In the genomic region with DNA sequence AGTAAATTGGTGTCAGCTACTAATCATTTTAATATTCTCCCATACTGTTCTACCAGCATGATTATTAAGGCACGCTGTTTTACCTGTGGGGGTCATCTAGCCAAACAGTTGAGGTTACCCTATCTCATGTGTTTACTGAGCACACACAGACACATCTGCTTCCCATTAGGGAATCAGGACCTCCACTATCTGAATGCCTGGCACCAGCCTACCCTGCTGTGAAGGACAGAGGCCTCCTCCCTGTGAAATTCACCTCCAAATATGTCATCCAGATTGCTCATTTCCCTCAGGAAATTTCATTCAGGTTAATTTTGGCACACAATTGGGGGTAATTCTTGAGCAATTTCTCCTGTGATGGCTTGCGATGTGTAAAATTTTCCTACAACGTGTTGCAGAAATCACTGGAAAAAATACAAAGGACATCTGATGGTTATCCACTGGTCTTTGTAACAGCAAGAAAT, we compare ENCODE assay signal across 20 cellular contexts.
DNase-seq lines count a peak whose midpoint lies in the region; ATAC-seq and TF ChIP-seq lines count a peak whose summit lies in the region.
"Had no signal": no experiment of that assay in that cellular context is flagged by ENCODE, and none has a peak within 500 bp of the region (broad histone marks: within the 10 kb centered on the region; RNA-seq: fewer than 3 reads in every experiment).

No MANE protein-coding gene starts in this region.

- H3K9me3 Mint-ChIP-seq in stimulated activated naive B cell treated with anti-CD40 and anti-IgM and Interleukin-4, amounts not matched to agents 10 μg/mL and 1 μg/mL and 100 μg/mL, for 72 hours: no peaks in the 10 kb centered on the region
- no peaks in the 10 kb centered on the region for H3K9me3 Mint-ChIP-seq in activated T-helper 17 cell treated with anti-CD3 and anti-CD28 coated beads, Interleukin-2, amount 50 U/mL, for 72 hours

- ATAC-seq in GM19397 (IDR thresholded peaks at IDR 0.05; ENCODE audit: unreplicated experiment): no peak
- ATAC-seq in stimulated activated naive B cell treated with anti-CD40 and anti-IgM and Interleukin-4, amounts not matched to agents 10 μg/mL and 1 μg/mL and 100 μg/mL, for 72 hours (replicated peaks): no peak
- ATAC-seq in activated T-helper 17 cell treated with anti-CD3 and anti-CD28 coated beads, Interleukin-2, amount 50 U/mL, for 72 hours (replicated peaks): no peak
- ATAC-seq: left lung had no signal

- no peaks in the 10 kb centered on the region for H3K4me1 Mint-ChIP-seq in stimulated activated naive B cell treated with anti-CD40 and anti-IgM and Interleukin-4, amounts not matched to agents 10 μg/mL and 1 μg/mL and 100 μg/mL, for 72 hours
- H3K4me1 Mint-ChIP-seq in activated T-helper 17 cell treated with anti-CD3 and anti-CD28 coated beads, Interleukin-2, amount 50 U/mL, for 72 hours: no peaks in the 10 kb centered on the region
- H3K4me1 Mint-ChIP-seq: B cell had no signal

- H3K4me1 ChIP-seq in breast epithelium: peaks cover 0 to 3% of the 10 kb centered on the region in 2 donors
- H3K4me1 ChIP-seq in right atrium auricular region: peaks cover 0 to 36% of the 10 kb centered on the region in 2 donors
- H3K4me1 ChIP-seq in spleen: no peaks in the 10 kb centered on the region
- H3K4me1 ChIP-seq: left lung, Peyer's patch had no signal

- intact Hi-C loops in breast epithelium (cut with DNase I; ENCODE audit: low total_unique reads): no loop called here
- intact Hi-C loops in spleen (cut with DNase I; ENCODE audit: low total_unique reads): no loop called here

- no peaks in the 10 kb centered on the region for H3K36me3 Mint-ChIP-seq in stimulated activated naive B cell treated with anti-CD40 and anti-IgM and Interleukin-4, amounts not matched to agents 10 μg/mL and 1 μg/mL and 100 μg/mL, for 72 hours
- H3K36me3 Mint-ChIP-seq in activated T-helper 17 cell treated with anti-CD3 and anti-CD28 coated beads, Interleukin-2, amount 50 U/mL, for 72 hours (ENCODE audit: low read depth): no peaks in the 10 kb centered on the region

- peaks cover 8 to 15% of the 10 kb centered on the region in 2 donors for H3K27me3 Mint-ChIP-seq in stimulated activated naive B cell treated with anti-CD40 and anti-IgM and Interleukin-4, amounts not matched to agents 10 μg/mL and 1 μg/mL and 100 μg/mL, for 72 hours
- peaks cover 13% of the 10 kb centered on the region for H3K27me3 Mint-ChIP-seq in activated T-helper 17 cell treated with anti-CD3 and anti-CD28 coated beads, Interleukin-2, amount 50 U/mL, for 72 hours

- WGBS in spleen, 5 donors: 66 to 85% (median 80%) methylated on average over 3 of the region's 3 CpGs

- H3K4me3 ChIP-seq in breast epithelium: no peak overlapping the region
- no peak overlapping the region for H3K4me3 ChIP-seq in right atrium auricular region
- no peak overlapping the region for H3K4me3 ChIP-seq in spleen
- H3K4me3 ChIP-seq: left lung, Peyer's patch had no signal

- no peak overlapping the region for H3K27ac Mint-ChIP-seq in stimulated activated naive B cell treated with anti-CD40 and anti-IgM and Interleukin-4, amounts not matched to agents 10 μg/mL and 1 μg/mL and 100 μg/mL, for 72 hours
- no peak overlapping the region for H3K27ac Mint-ChIP-seq in activated T-helper 17 cell treated with anti-CD3 and anti-CD28 coated beads, Interleukin-2, amount 50 U/mL, for 72 hours
- H3K27ac Mint-ChIP-seq: B cell had no signal

- H3K36me3 ChIP-seq in breast epithelium (no peaks in the 10 kb centered on the region), right atrium auricular region (no peaks in the 10 kb centered on the region), spleen (no peaks in the 10 kb centered on the region)
- H3K36me3 ChIP-seq: left lung, Peyer's patch had no signal

- TF ChIP-seq CTCF in breast epithelium (IDR thresholded peaks at IDR 0.05): no peak
- no peak for TF ChIP-seq CTCF in right atrium auricular region (IDR thresholded peaks at IDR 0.05)
- no peak for TF ChIP-seq CTCF in spleen (IDR thresholded peaks at IDR 0.05 in 8 of 11, conservative IDR thresholded peaks at IDR 0.05 in 3 of 11)

- H3K9me3 ChIP-seq in breast epithelium: no peaks in the 10 kb centered on the region
- no peaks in the 10 kb centered on the region for H3K9me3 ChIP-seq in right atrium auricular region
- H3K9me3 ChIP-seq in spleen: no peaks in the 10 kb centered on the region
- H3K9me3 ChIP-seq: left lung, Peyer's patch had no signal

- H3K4me3 Mint-ChIP-seq in stimulated activated naive B cell treated with anti-CD40 and anti-IgM and Interleukin-4, amounts not matched to agents 10 μg/mL and 1 μg/mL and 100 μg/mL, for 72 hours: no peak overlapping the region
- no peak overlapping the region for H3K4me3 Mint-ChIP-seq in activated T-helper 17 cell treated with anti-CD3 and anti-CD28 coated beads, Interleukin-2, amount 50 U/mL, for 72 hours
- H3K4me3 Mint-ChIP-seq: B cell had no signal

- no peaks in the 10 kb centered on the region for H3K27me3 ChIP-seq in breast epithelium
- H3K27me3 ChIP-seq in right atrium auricular region: no peaks in the 10 kb centered on the region
- H3K27me3 ChIP-seq in spleen (replicated peaks in 1 of 7): no peaks in the 10 kb centered on the region
- H3K27me3 ChIP-seq: left lung, Peyer's patch had no signal

- DNase-seq in NCI-H1417 (lab: John Stamatoyannopoulos, UW): peak in 2 of 3 experiments; percentile 22 to 72
- DNase-seq in NCI-H1417 treated with DMSO at 0.1 percent for 48 hours (lab: John Stamatoyannopoulos, UW): no peak
- no peak for DNase-seq in breast epithelium (ENCODE audit: low spot score in 2 of 2)
- DNase-seq in right atrium auricular region (ENCODE audit: low spot score): no peak
- no peak for DNase-seq in spleen
- DNase-seq in stimulated activated naive B cell treated with anti-CD40 and anti-IgM and Interleukin-4, amounts not matched to agents 10 μg/mL and 1 μg/mL and 100 μg/mL, for 72 hours: no peak
- DNase-seq: 8988T; activated CD4-positive, alpha-beta T cell treated with anti-CD3 and anti-CD28 coated beads for 48 hours; activated effector memory CD4-positive, alpha-beta T cell treated with anti-CD3 and anti-CD28 coated beads, Interleukin-2, amount 50 U/mL, for 16 hours; amniotic stem cell; cerebellar nuclear complex; foreskin fibroblast; HCEC 1CT; left lung; NCI-H2107; Peyer's patch; stimulated activated CD4-positive, alpha-beta T cell treated with anti-CD3 and anti-CD28 coated beads, Interleukin-4, amount 100 ng/mL, for 24 hours had no signal

- peak overlapping the region; percentile 64 to 85 for H3K27ac ChIP-seq in breast epithelium
- H3K27ac ChIP-seq in right atrium auricular region: peak overlapping the region; percentile 29 to 53
- H3K27ac ChIP-seq in spleen: peak overlapping the region in 6 of 8 donors; percentile 0 to 67 (median 18)
- H3K27ac ChIP-seq: left lung, Peyer's patch had no signal

- TF ChIP-seq POLR2A in breast epithelium (IDR thresholded peaks at IDR 0.05) (no peak), spleen (IDR thresholded peaks at IDR 0.05) (no peak)

Comparison
In these comparisons a context has a peak if more than half of its experiments do, and no peak if none do; other contexts are left out.
1. DNase-seq: peak in NCI-H1417 (2 of 3); none in NCI-H1417 treated with DMSO at 0.1 percent for 48 hours (single experiment), breast epithelium (0 of 2), right atrium auricular region (single experiment), spleen (single experiment) and stimulated activated naive B cell treated with anti-CD40 and anti-IgM and Interleukin-4, amounts not matched to agents 10 μg/mL and 1 μg/mL and 100 μg/mL, for 72 hours (single experiment).
2. H3K27ac ChIP-seq: peak in every context shown above with its lines; median percentile 74 in breast epithelium; 41 in right atrium auricular region; 18 in spleen.